8 cellular contexts compared by ENCODE assay signal in the genomic region with DNA sequence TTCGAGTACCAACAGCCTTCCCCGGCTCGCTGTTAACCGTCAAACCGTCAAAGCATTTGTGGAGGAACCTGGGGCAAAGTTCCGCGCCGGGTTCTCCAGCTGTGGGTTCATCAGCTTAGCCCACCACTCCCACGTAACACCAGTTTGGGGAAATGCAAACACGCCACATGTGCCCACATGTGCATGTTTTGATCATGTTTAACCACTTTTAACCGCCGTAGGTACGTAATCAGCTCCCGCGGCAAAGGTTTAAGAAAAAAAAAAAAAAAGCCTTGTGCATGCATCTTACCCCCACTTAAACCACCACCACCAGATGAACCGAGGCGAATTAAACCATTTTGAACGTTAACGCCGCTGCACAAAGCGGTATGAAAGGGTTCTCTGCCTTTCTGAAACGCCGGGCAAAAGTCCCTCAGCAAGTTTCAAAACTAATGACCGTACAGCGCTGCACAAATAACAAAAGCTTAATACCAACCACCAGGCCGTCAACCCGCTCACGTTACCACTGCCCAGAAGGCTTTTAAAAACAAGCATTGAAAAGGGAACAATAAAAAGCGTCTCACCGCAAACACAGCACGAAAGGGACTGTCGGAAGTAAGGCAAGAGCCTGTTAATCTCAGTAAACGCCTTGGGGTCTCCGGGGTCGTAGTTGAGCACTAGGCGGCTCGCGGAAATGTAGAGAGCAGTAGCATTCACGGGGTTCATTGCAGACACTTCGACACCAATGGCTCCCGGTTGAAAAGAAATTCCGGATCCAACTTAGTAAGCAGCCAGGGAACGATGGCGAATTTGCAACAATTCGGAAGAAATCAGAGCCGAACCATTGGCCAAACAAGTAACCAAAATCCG. TPM values are rescaled to one million over a fixed set of nuclear protein-coding genes. Genes with fewer than 3 reads are reported as not detected.
DNase-seq lines count a peak whose midpoint lies in the region; ATAC-seq, FAIRE-seq and TF ChIP-seq lines count a peak whose summit lies in the region.

No MANE protein-coding gene starts in this region.

- H3K4me2 ChIP-seq in OCI-LY7 (ENCODE audit: low read length) = peak overlapping the region; percentile 84
- peak overlapping the region; percentile 81 for H3K4me2 ChIP-seq in parathyroid adenoma (ENCODE audit: low read length)

- H3K27ac Mint-ChIP-seq in activated T-helper 17 cell treated with anti-CD3 and anti-CD28 coated beads, Interleukin-2, amount 50 U/mL, for 72 hours = peak overlapping the region; percentile 97

- no peaks in the 10 kb centered on the region for H3K27me3 Mint-ChIP-seq in activated T-helper 17 cell treated with anti-CD3 and anti-CD28 coated beads, Interleukin-2, amount 50 U/mL, for 72 hours

- peaks cover 68% of the 10 kb centered on the region for H3K36me3 Mint-ChIP-seq in activated T-helper 17 cell treated with anti-CD3 and anti-CD28 coated beads, Interleukin-2, amount 50 U/mL, for 72 hours (ENCODE audit: low read depth)

- peak overlapping the region; percentile 50 for H3K9ac ChIP-seq in parathyroid adenoma

- H3K9me2 ChIP-seq in OCI-LY7 (ENCODE audit: insufficient read depth, low read length) = no peaks in the 10 kb centered on the region

- peak; percentile 71 for FAIRE-seq in GM19239 (lab: Jason Lieb, UNC)

- peak overlapping the region; percentile 91 for H3K27ac ChIP-seq in OCI-LY7 (ENCODE audit: low read depth, low read length, poor library complexity, severe bottlenecking)
- H3K27ac ChIP-seq in parathyroid adenoma = peak overlapping the region; percentile 93
- peak overlapping the region; percentile 100 for H3K27ac ChIP-seq in upper lobe of right lung

- peak; percentile 17; the same call in 1 of the 2 replicates for TF ChIP-seq CTCF in OCI-LY7 (conservative IDR thresholded peaks at IDR 0.05; ENCODE audit: low read length)
- TF ChIP-seq CTCF in parathyroid adenoma (IDR thresholded peaks at IDR 0.05) = no peak
- TF ChIP-seq CTCF in upper lobe of right lung (IDR thresholded peaks at IDR 0.05) = no peak

- peak overlapping the region; percentile 91 for H3K4me3 ChIP-seq in OCI-LY7 (ENCODE audit: low read depth, low read length, poor library complexity, severe bottlenecking)
- H3K4me3 ChIP-seq in parathyroid adenoma (ENCODE audit: low read depth, low read length) = peak overlapping the region; percentile 80
- peak overlapping the region; percentile 93 for H3K4me3 ChIP-seq in upper lobe of right lung

- H3K9me3 Mint-ChIP-seq in activated T-helper 17 cell treated with anti-CD3 and anti-CD28 coated beads, Interleukin-2, amount 50 U/mL, for 72 hours = no peaks in the 10 kb centered on the region

- intact Hi-C loops in OCI-LY7 (cut with micrococcal nuclease; ENCODE audit: unreplicated experiment) (loop anchor here (1.0 kb wide), 1 partner anchor 56 kb away; a partner anchor contains a TSS), upper lobe of right lung (cut with DNase I) (no loop called here)

- ATAC-seq in activated T-helper 17 cell treated with anti-CD3 and anti-CD28 coated beads, Interleukin-2, amount 50 U/mL, for 72 hours (replicated peaks) = no peak
- ATAC-seq in upper lobe of right lung (no peak), GM21390 (IDR thresholded peaks at IDR 0.05; ENCODE audit: unreplicated experiment) (no peak), GM18858 (IDR thresholded peaks at IDR 0.05; ENCODE audit: unreplicated experiment) (no peak)

- H3K79me2 ChIP-seq in OCI-LY7 (ENCODE audit: insufficient read depth, low read depth, low read length) (peaks cover 72% of the 10 kb centered on the region), parathyroid adenoma (peaks cover 50% of the 10 kb centered on the region)

- POLR2A ChIA-PET in OCI-LY7 (lab: Charles Lee) = interaction anchor here (0.6 to 4.1 kb wide), 12 partner anchors 12 to 789 kb away, joined by 3 to 73 read pairs (median 4); a partner anchor contains a TSS

- H3K36me3 ChIP-seq in OCI-LY7 (ENCODE audit: insufficient read depth, low read length) (peaks cover 54% of the 10 kb centered on the region), parathyroid adenoma (ENCODE audit: control insufficient read depth, insufficient read depth, low read length) (no peaks in the 10 kb centered on the region), upper lobe of right lung (no peaks in the 10 kb centered on the region)

- CTCF ChIA-PET in OCI-LY7 (lab: Charles Lee; ENCODE audit: unreplicated experiment) = interaction anchor here (0.8 to 1.2 kb wide), 2 partner anchors 56 to 558 kb away, joined by 3 read pairs; no protein-coding TSS in a partner anchor

- H2AFZ ChIP-seq in OCI-LY7 (ENCODE audit: low read length) = no peak overlapping the region
- peak overlapping the region; percentile 87 for H2AFZ ChIP-seq in parathyroid adenoma

- H3K4me1 Mint-ChIP-seq in activated T-helper 17 cell treated with anti-CD3 and anti-CD28 coated beads, Interleukin-2, amount 50 U/mL, for 72 hours = peaks cover 19% of the 10 kb centered on the region

- peaks cover 37% of the 10 kb centered on the region for H3K4me1 ChIP-seq in OCI-LY7 (ENCODE audit: insufficient read depth, low read length, poor library complexity, severe bottlenecking)
- H3K4me1 ChIP-seq in parathyroid adenoma = peaks cover 22% of the 10 kb centered on the region
- peaks cover 37% of the 10 kb centered on the region for H3K4me1 ChIP-seq in upper lobe of right lung

- peak overlapping the region; percentile 94 for H3K4me3 Mint-ChIP-seq in activated T-helper 17 cell treated with anti-CD3 and anti-CD28 coated beads, Interleukin-2, amount 50 U/mL, for 72 hours

- DNase-seq in GM19239 (ENCODE audit: insufficient read length, low spot score) = no peak
- peak; percentile 65 for DNase-seq in OCI-LY7 (ENCODE audit: low spot score)
- DNase-seq in foreskin melanocyte = peak; percentile 49
- DNase-seq in upper lobe of right lung = peak; percentile 74

- H4K20me1 ChIP-seq in OCI-LY7 (ENCODE audit: insufficient read depth, low read length) = peaks cover 51% of the 10 kb centered on the region

- BruUV-seq in OCI-LY7 (replicated peaks; lab: Mats Ljungman, UMichigan) = no TSS peak

- H3K27me3 ChIP-seq in parathyroid adenoma (ENCODE audit: control insufficient read depth, insufficient read depth, low read length) = no peaks in the 10 kb centered on the region
- H3K27me3 ChIP-seq in upper lobe of right lung = no peaks in the 10 kb centered on the region

- H3K9me3 ChIP-seq in OCI-LY7 (ENCODE audit: low read length) (peaks cover 10% of the 10 kb centered on the region; the same call in 1 of the 2 replicates), parathyroid adenoma (ENCODE audit: control insufficient read depth, low read length) (no peaks in the 10 kb centered on the region), upper lobe of right lung (no peaks in the 10 kb centered on the region)

RNA-seq across cellular contexts. Expression of a gene that starts 1.5 kb away (rescaled TPM):
- total RNA-seq in OCI-LY7 (2014; rRNA removed; shearing (Covaris generic)) = 24.9 and 27.1 TPM in 2 replicates
- total RNA-seq in OCI-LY7 (2022) (55.2 and 55.6 TPM in 2 replicates), upper lobe of right lung (30.2 TPM)
- 10 to 100 TPM; 43.0 to 55.0 TPM for total RNA-seq in activated T-helper 17 cell treated with anti-CD3 and anti-CD28 coated beads, Interleukin-2, amount 50 U/mL, for 72 hours

RNA-seq across cellular contexts. Expression of a gene that starts 55.5 kb away (rescaled TPM):
- 38.3 and 39.7 TPM in 2 replicates for total RNA-seq in OCI-LY7 (2014; rRNA removed; shearing (Covaris generic))
- 51.5 and 64.1 TPM in 2 replicates for total RNA-seq in OCI-LY7 (2022)
- 10 to 100 TPM; 26.5 to 40.2 TPM for total RNA-seq in activated T-helper 17 cell treated with anti-CD3 and anti-CD28 coated beads, Interleukin-2, amount 50 U/mL, for 72 hours
- 32.6 TPM for total RNA-seq in upper lobe of right lung
